In genomic region chr11:72781313-72782080, GRCh38 we compare ENCODE assay signal across 8 cellular contexts. TPM values are rescaled to one million over a fixed set of nuclear protein-coding genes. Genes with fewer than 3 reads are reported as not detected.
DNase-seq lines count a peak whose midpoint lies in the region; ATAC-seq and TF ChIP-seq lines count a peak whose summit lies in the region.

No MANE protein-coding gene starts in this region.

- WGBS in GM23248 (ENCODE audit: low coverage in 1 of 2, low lambda C conversion rate in 2 of 2, missing lambda C conversion rate in 2 of 2), 2 experiments, result 2 to 3% methylated on average over 14 to 82 of the region's 89 CpGs

- H4K20me1 ChIP-seq in GM23248 (ENCODE audit: insufficient read depth) (no peaks in the 10 kb centered on the region), SU-DHL-6 (ENCODE audit: low read depth, low read length) (no peaks in the 10 kb centered on the region)

- H3K36me3 ChIP-seq in GM23248 (ENCODE audit: low read depth) (no peaks in the 10 kb centered on the region), SU-DHL-6 (ENCODE audit: low read length) (no peaks in the 10 kb centered on the region)

- in situ Hi-C loops in GM23248 (cut with MboI), result no loop called here

- H3K9ac ChIP-seq in GM23248, result peak overlapping the region; percentile 26; the same call in 1 of the 2 replicates
- H3K9ac ChIP-seq in SU-DHL-6 (ENCODE audit: low read length), result no peak overlapping the region

- H3K4me1 ChIP-seq in GM23248 (ENCODE audit: insufficient read depth), result no peaks in the 10 kb centered on the region

- H3K9me2 ChIP-seq in GM23248 (ENCODE audit: insufficient read depth), result no peaks in the 10 kb centered on the region
- H3K9me2 ChIP-seq in SU-DHL-6 (replicated peaks; ENCODE audit: insufficient read depth, low read length), result no peaks in the 10 kb centered on the region

- H2AFZ ChIP-seq in GM23248, result peak overlapping the region; percentile 58
- H2AFZ ChIP-seq in SU-DHL-6 (ENCODE audit: low read depth, low read length, severe bottlenecking), result no peak overlapping the region

- H3K27ac ChIP-seq in GM23248, result no peak overlapping the region
- H3K27ac ChIP-seq in SU-DHL-6 (ENCODE audit: low read depth, low read length), result no peak overlapping the region
- peak overlapping the region; percentile 5 for H3K27ac ChIP-seq in angular gyrus (ENCODE audit: low read depth, low read length)

- ATAC-seq in HG02981 (IDR thresholded peaks at IDR 0.05; ENCODE audit: unreplicated experiment), result no peak
- ATAC-seq in GM18870 (IDR thresholded peaks at IDR 0.05; ENCODE audit: unreplicated experiment), result no peak

- H3K4me3 ChIP-seq in AG09309 (ENCODE audit: control insufficient read depth, low read depth, low read length) (peak overlapping the region; percentile 45), GM23248 (peak overlapping the region; percentile 54), SU-DHL-6 (ENCODE audit: insufficient read depth, low read length, poor library complexity, severe bottlenecking) (no peak overlapping the region), iPS-18c (ENCODE audit: insufficient read depth, low read depth, low read length) (peak overlapping the region; percentile 55)

- TF ChIP-seq CTCF in AG09309 (IDR thresholded peaks at IDR 0.05; ENCODE audit: control insufficient read depth, insufficient read depth, low read depth, low read length, missing control alignments), result no peak
- TF ChIP-seq CTCF in SU-DHL-6 (IDR thresholded peaks at IDR 0.05; ENCODE audit: insufficient read depth, low read length, poor library complexity, severe bottlenecking), result no peak

- H3F3A ChIP-seq in GM23248 (ENCODE audit: insufficient read depth), result no peaks in the 10 kb centered on the region
- H3F3A ChIP-seq in SU-DHL-6 (ENCODE audit: insufficient read depth), result no peaks in the 10 kb centered on the region

- no peaks in the 10 kb centered on the region for H3K9me3 ChIP-seq in GM23248 (ENCODE audit: low read depth)
- H3K9me3 ChIP-seq in SU-DHL-6 (ENCODE audit: insufficient read depth, low read length), result no peaks in the 10 kb centered on the region
- H3K9me3 ChIP-seq in iPS-18c (ENCODE audit: control insufficient read depth, insufficient read depth, low read length), result no peaks in the 10 kb centered on the region

- no peaks in the 10 kb centered on the region for H3K79me2 ChIP-seq in GM23248 (ENCODE audit: insufficient read depth)
- no peaks in the 10 kb centered on the region for H3K79me2 ChIP-seq in SU-DHL-6 (ENCODE audit: insufficient read depth, low read length)

- H3K4me2 ChIP-seq in GM23248 (ENCODE audit: unreplicated experiment), result peak overlapping the region; percentile 76
- H3K4me2 ChIP-seq in SU-DHL-6 (ENCODE audit: low read depth, low read length, poor library complexity, severe bottlenecking), result peak overlapping the region; percentile 36

- DNase-seq in AG09309 (ENCODE audit: low read depth) (no peak), GM23248 (peak; percentile 34)
- peak; percentile 18 to 29 for DNase-seq in stimulated activated CD4-positive, alpha-beta T cell treated with anti-CD3 and anti-CD28 coated beads, Interleukin-1b, Interleukin-23, amount 100 ng/mL, for 1 hour (ENCODE audit: low read depth in 2 of 2)

- H3K27me3 ChIP-seq in GM23248 (replicated peaks; ENCODE audit: insufficient read depth) (no peaks in the 10 kb centered on the region), SU-DHL-6 (ENCODE audit: low read length) (no peaks in the 10 kb centered on the region)

RNA-seq across cellular contexts. Expression of gene STARD10, which starts 12.3 kb away (rescaled TPM):
- 5.7 and 14.7 TPM in 2 replicates for total RNA-seq in GM23248 (2014; rRNA removed; shearing (Covaris generic))
- 6.6 and 8.7 TPM in 2 replicates for polyA plus RNA-seq in GM23248 (2016; fragmentation: Nextera tagmentation; extraction: Ambion mirVana)

RNA-seq across cellular contexts. Expression of gene ARAP1, which starts 29.3 kb away (rescaled TPM):
- total RNA-seq in GM23248 (2014; rRNA removed; shearing (Covaris generic)), result 73.9 and 92.7 TPM in 2 replicates
- 39.0 and 41.5 TPM in 2 replicates for polyA plus RNA-seq in GM23248 (2016; fragmentation: Nextera tagmentation; extraction: Ambion mirVana)

RNA-seq across cellular contexts. Expression of gene ATG16L2, which starts 32.7 kb away (rescaled TPM):
- total RNA-seq in GM23248 (2014; rRNA removed; shearing (Covaris generic)), result 14.3 and 45.4 TPM in 2 replicates
- 9.7 and 12.3 TPM in 2 replicates for polyA plus RNA-seq in GM23248 (2016; fragmentation: Nextera tagmentation; extraction: Ambion mirVana)
